ENCODE assay signal across 26 cellular contexts in the genomic region with DNA sequence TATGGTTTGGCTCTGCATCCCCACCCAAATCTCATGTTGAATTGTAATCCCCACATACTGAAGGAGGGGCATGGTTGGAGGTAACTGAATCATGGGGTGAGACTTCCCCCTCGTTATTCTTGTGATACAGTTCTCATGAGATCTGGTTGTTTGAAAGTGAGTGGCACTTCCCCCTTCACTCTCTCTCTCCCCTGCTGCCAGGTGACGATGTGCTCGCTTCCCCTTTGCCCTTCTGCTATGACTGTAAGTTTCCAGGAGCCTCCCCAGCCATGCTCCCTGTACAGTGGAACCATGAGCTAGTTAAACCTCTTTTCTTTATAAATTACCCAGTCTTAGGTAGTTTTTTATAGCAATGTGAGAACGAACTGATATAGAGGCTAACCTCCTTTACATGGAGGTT. TPM values are rescaled to one million over a fixed set of nuclear protein-coding genes. Genes with fewer than 3 reads are reported as not detected.
DNase-seq lines count a peak whose midpoint lies in the region; ATAC-seq, FAIRE-seq and TF ChIP-seq lines count a peak whose summit lies in the region.
"Had no signal": no experiment of that assay in that cellular context is flagged by ENCODE, and none has a peak within 500 bp of the region (broad histone marks: within the 10 kb centered on the region; RNA-seq: fewer than 3 reads in every experiment).

No MANE protein-coding gene starts in this region.

- H3K36me3 Mint-ChIP-seq in astrocyte (ENCODE audit: low read depth, unreplicated experiment) = no peaks in the 10 kb centered on the region
- no peaks in the 10 kb centered on the region for H3K36me3 Mint-ChIP-seq in T-helper 2 cell treated with Interferon-gamma antibody and Interleukin-4, amounts not matched to agents 5 μg/mL and 100 μg/mL, for 36 hours (ENCODE audit: low read depth)
- H3K36me3 Mint-ChIP-seq: CD4-positive, alpha-beta memory T cell; naive B cell had no signal

- H3K9me3 Mint-ChIP-seq in astrocyte (ENCODE audit: unreplicated experiment) = no peaks in the 10 kb centered on the region
- no peaks in the 10 kb centered on the region for H3K9me3 Mint-ChIP-seq in T-helper 2 cell treated with Interferon-gamma antibody and Interleukin-4, amounts not matched to agents 5 μg/mL and 100 μg/mL, for 36 hours

- peaks cover 42% of the 10 kb centered on the region for H3K4me1 Mint-ChIP-seq in astrocyte (ENCODE audit: low read depth, unreplicated experiment)
- no peaks in the 10 kb centered on the region for H3K4me1 Mint-ChIP-seq in T-helper 2 cell treated with Interferon-gamma antibody and Interleukin-4, amounts not matched to agents 5 μg/mL and 100 μg/mL, for 36 hours (ENCODE audit: low read depth)
- H3K4me1 Mint-ChIP-seq: activated T-helper 17 cell treated with anti-CD3 and anti-CD28 coated beads, Interleukin-2, amount 50 U/mL, for 72 hours; CD4-positive, alpha-beta memory T cell; naive B cell had no signal

- intact Hi-C loops in heart right ventricle (cut with DNase I) = no loop called here
- intact Hi-C loops in gastrocnemius medialis (cut with DNase I; ENCODE audit: low total_unique reads) = no loop called here

- H3K36me3 ChIP-seq in astrocyte (ENCODE audit: insufficient read depth, low read length) (no peaks in the 10 kb centered on the region), heart right ventricle (no peaks in the 10 kb centered on the region), gastrocnemius medialis (no peaks in the 10 kb centered on the region)
- H3K36me3 ChIP-seq: brain microvascular endothelial cell, colonic mucosa, stomach had no signal

- peak overlapping the region; percentile 58 for H3K27ac Mint-ChIP-seq in astrocyte (ENCODE audit: unreplicated experiment)
- no peak overlapping the region for H3K27ac Mint-ChIP-seq in T-helper 2 cell treated with Interferon-gamma antibody and Interleukin-4, amounts not matched to agents 5 μg/mL and 100 μg/mL, for 36 hours
- H3K27ac Mint-ChIP-seq: activated T-helper 17 cell treated with anti-CD3 and anti-CD28 coated beads, Interleukin-2, amount 50 U/mL, for 72 hours; CD4-positive, alpha-beta memory T cell; naive B cell had no signal

- no peak for TF ChIP-seq CTCF in astrocyte (IDR thresholded peaks at IDR 0.05; ENCODE audit: insufficient read depth, low read depth, low read length)
- TF ChIP-seq CTCF in heart right ventricle (IDR thresholded peaks at IDR 0.05) = no peak
- no peak for TF ChIP-seq CTCF in gastrocnemius medialis (IDR thresholded peaks at IDR 0.05 in 4 of 5, conservative IDR thresholded peaks at IDR 0.05 in 1 of 5)

- H2AFZ ChIP-seq in astrocyte (ENCODE audit: low read depth, low read length) = no peak overlapping the region

- WGBS in heart right ventricle, 2 donors = 38 to 41% methylated on average over 4 of the region's 4 CpGs

- no peak overlapping the region for H3K9ac ChIP-seq in astrocyte (ENCODE audit: low read length)

- no peaks in the 10 kb centered on the region for H3K27me3 Mint-ChIP-seq in astrocyte (ENCODE audit: low read depth, unreplicated experiment)
- no peaks in the 10 kb centered on the region for H3K27me3 Mint-ChIP-seq in T-helper 2 cell treated with Interferon-gamma antibody and Interleukin-4, amounts not matched to agents 5 μg/mL and 100 μg/mL, for 36 hours (ENCODE audit: low read depth)
- H3K27me3 Mint-ChIP-seq: activated T-helper 17 cell treated with anti-CD3 and anti-CD28 coated beads, Interleukin-2, amount 50 U/mL, for 72 hours had no signal

- H3K4me3 ChIP-seq in astrocyte (ENCODE audit: insufficient read depth, low read depth, low read length) = no peak overlapping the region
- H3K4me3 ChIP-seq in heart right ventricle = no peak overlapping the region
- H3K4me3 ChIP-seq in gastrocnemius medialis = no peak overlapping the region
- H3K4me3 ChIP-seq: colonic mucosa, stomach had no signal

- no peaks in the 10 kb centered on the region for H3K27me3 ChIP-seq in astrocyte (ENCODE audit: insufficient read depth, low read length)
- H3K27me3 ChIP-seq in heart right ventricle = peaks cover 0 to 8% (median 3%) of the 10 kb centered on the region in 7 donors
- H3K27me3 ChIP-seq in gastrocnemius medialis = no peaks in the 10 kb centered on the region
- H3K27me3 ChIP-seq: brain microvascular endothelial cell, colonic mucosa, stomach had no signal

- H3K27ac ChIP-seq in astrocyte (ENCODE audit: low read depth, low read length) (no peak overlapping the region), heart right ventricle (no peak overlapping the region), gastrocnemius medialis (no peak overlapping the region)
- H3K27ac ChIP-seq: brain microvascular endothelial cell, colonic mucosa, stomach had no signal

- no peak overlapping the region for H3K4me2 ChIP-seq in astrocyte (ENCODE audit: low read length)

- H3K79me2 ChIP-seq in astrocyte (ENCODE audit: insufficient read depth, low read length) = peaks cover 73% of the 10 kb centered on the region

- no peak overlapping the region for H3K4me3 Mint-ChIP-seq in astrocyte (ENCODE audit: unreplicated experiment)
- no peak overlapping the region for H3K4me3 Mint-ChIP-seq in T-helper 2 cell treated with Interferon-gamma antibody and Interleukin-4, amounts not matched to agents 5 μg/mL and 100 μg/mL, for 36 hours
- H3K4me3 Mint-ChIP-seq: activated T-helper 17 cell treated with anti-CD3 and anti-CD28 coated beads, Interleukin-2, amount 50 U/mL, for 72 hours; CD4-positive, alpha-beta memory T cell; naive B cell had no signal

- TF ChIP-seq POLR2A in gastrocnemius medialis (IDR thresholded peaks at IDR 0.05) = no peak

- H4K20me1 ChIP-seq in astrocyte (ENCODE audit: insufficient read depth, low read length) = peaks cover 3% of the 10 kb centered on the region

- in situ Hi-C loops in gastrocnemius medialis (cut with MboI; ENCODE audit: low sequenced_read_pairs in 4 of 4) = no loop called here

- H3K4me1 ChIP-seq in astrocyte (ENCODE audit: insufficient read depth, low read length) (peaks cover 30% of the 10 kb centered on the region), heart right ventricle (no peaks in the 10 kb centered on the region), gastrocnemius medialis (no peaks in the 10 kb centered on the region)
- H3K4me1 ChIP-seq: colonic mucosa had no signal

- ATAC-seq in GM18519 (IDR thresholded peaks at IDR 0.05; ENCODE audit: low FRiP score, unreplicated experiment) (peak; percentile 88), GM21447 (IDR thresholded peaks at IDR 0.05; ENCODE audit: unreplicated experiment) (peak; percentile 82), HG03378 (IDR thresholded peaks at IDR 0.05; ENCODE audit: unreplicated experiment) (peak; percentile 78), heart right ventricle (no peak), gastrocnemius medialis (no peak)
- ATAC-seq: activated T-helper 17 cell treated with anti-CD3 and anti-CD28 coated beads, Interleukin-2, amount 50 U/mL, for 72 hours; PC-3; sciatic nerve had no signal

- DNase-seq in astrocyte (ENCODE audit: low read depth) (no peak), heart right ventricle (no peak), SIG-M5 treated with dmso at 0.1 percent for 504 hours (lab: John Stamatoyannopoulos, UW; ENCODE audit: unreplicated experiment) (no peak), gastrocnemius medialis (no peak)
- DNase-seq in T-helper 2 cell treated with Interferon-gamma antibody and Interleukin-4, amounts not matched to agents 5 μg/mL and 100 μg/mL, for 36 hours (ENCODE audit: low spot score) = no peak
- DNase-seq: brain microvascular endothelial cell; CD4-positive, alpha-beta memory T cell; colonic mucosa; DMS79; kidney; mammary epithelial cell; naive B cell; NCI-H1694 treated with DMSO at 0.1 percent for 48 hours; NCI-H524; PC-3; SIG-M5; stimulated activated CD4-positive, alpha-beta T cell treated with anti-CD3 and anti-CD28 coated beads, Interleukin-1b, Interleukin-23, amount 100 ng/mL, for 48 hours; stomach had no signal

- H3K9me3 ChIP-seq in astrocyte (ENCODE audit: insufficient read depth, low read depth, low read length) = no peaks in the 10 kb centered on the region
- peaks cover 0 to 27% (median 10%) of the 10 kb centered on the region in 11 donors for H3K9me3 ChIP-seq in heart right ventricle
- H3K9me3 ChIP-seq in gastrocnemius medialis = peaks cover 0 to 4% (median 0%) of the 10 kb centered on the region in 3 donors
- H3K9me3 ChIP-seq: colonic mucosa had no signal

- FAIRE-seq in astrocyte (lab: Jason Lieb, UNC) = no peak
- FAIRE-seq: endometrium, H54 had no signal

RNA-seq across cellular contexts. Expression of gene PLPP4, which starts 16.6 kb away (rescaled TPM):
- 44.1 and 45.1 TPM in 2 replicates for total RNA-seq in astrocyte
- total RNA-seq in heart right ventricle = not detected
- not detected for polyA plus RNA-seq in heart right ventricle
- total RNA-seq in gastrocnemius medialis = not detected
- total RNA-seq: activated T-helper 17 cell treated with anti-CD3 and anti-CD28 coated beads, Interleukin-2, amount 50 U/mL, for 72 hours; CD4-positive, alpha-beta memory T cell; stomach; ureter had no signal
- polyA plus RNA-seq: CD4-positive, alpha-beta memory T cell; stomach had no signal

Comparison
In these comparisons a context has a peak if more than half of its experiments do, and no peak if none do; other contexts are left out.
1. ATAC-seq: peak in GM18519 (single experiment), GM21447 (single experiment) and HG03378 (single experiment); none in heart right ventricle (0 of 8) and gastrocnemius medialis (0 of 2).
2. RNA of gene PLPP4, which starts 16.6 kb away (total RNA-seq): 44.1 to 45.1 TPM in astrocyte; not detected in heart right ventricle and not detected in gastrocnemius medialis; every median in the first group is over 10 times any median in the second.